In genomic region chr12:2688381-2688881, GRCh38 we compare ENCODE assay signal across 1 cellular context.
TF ChIP-seq lines count a peak whose summit lies in the region.

No MANE protein-coding gene starts in this region.

TF ChIP-seq in GM23338, 12 proteins besides CTCF, POLR2A, EP300 and RAD21 (continued from another document):
- TF ChIP-seq, protein P1, sequence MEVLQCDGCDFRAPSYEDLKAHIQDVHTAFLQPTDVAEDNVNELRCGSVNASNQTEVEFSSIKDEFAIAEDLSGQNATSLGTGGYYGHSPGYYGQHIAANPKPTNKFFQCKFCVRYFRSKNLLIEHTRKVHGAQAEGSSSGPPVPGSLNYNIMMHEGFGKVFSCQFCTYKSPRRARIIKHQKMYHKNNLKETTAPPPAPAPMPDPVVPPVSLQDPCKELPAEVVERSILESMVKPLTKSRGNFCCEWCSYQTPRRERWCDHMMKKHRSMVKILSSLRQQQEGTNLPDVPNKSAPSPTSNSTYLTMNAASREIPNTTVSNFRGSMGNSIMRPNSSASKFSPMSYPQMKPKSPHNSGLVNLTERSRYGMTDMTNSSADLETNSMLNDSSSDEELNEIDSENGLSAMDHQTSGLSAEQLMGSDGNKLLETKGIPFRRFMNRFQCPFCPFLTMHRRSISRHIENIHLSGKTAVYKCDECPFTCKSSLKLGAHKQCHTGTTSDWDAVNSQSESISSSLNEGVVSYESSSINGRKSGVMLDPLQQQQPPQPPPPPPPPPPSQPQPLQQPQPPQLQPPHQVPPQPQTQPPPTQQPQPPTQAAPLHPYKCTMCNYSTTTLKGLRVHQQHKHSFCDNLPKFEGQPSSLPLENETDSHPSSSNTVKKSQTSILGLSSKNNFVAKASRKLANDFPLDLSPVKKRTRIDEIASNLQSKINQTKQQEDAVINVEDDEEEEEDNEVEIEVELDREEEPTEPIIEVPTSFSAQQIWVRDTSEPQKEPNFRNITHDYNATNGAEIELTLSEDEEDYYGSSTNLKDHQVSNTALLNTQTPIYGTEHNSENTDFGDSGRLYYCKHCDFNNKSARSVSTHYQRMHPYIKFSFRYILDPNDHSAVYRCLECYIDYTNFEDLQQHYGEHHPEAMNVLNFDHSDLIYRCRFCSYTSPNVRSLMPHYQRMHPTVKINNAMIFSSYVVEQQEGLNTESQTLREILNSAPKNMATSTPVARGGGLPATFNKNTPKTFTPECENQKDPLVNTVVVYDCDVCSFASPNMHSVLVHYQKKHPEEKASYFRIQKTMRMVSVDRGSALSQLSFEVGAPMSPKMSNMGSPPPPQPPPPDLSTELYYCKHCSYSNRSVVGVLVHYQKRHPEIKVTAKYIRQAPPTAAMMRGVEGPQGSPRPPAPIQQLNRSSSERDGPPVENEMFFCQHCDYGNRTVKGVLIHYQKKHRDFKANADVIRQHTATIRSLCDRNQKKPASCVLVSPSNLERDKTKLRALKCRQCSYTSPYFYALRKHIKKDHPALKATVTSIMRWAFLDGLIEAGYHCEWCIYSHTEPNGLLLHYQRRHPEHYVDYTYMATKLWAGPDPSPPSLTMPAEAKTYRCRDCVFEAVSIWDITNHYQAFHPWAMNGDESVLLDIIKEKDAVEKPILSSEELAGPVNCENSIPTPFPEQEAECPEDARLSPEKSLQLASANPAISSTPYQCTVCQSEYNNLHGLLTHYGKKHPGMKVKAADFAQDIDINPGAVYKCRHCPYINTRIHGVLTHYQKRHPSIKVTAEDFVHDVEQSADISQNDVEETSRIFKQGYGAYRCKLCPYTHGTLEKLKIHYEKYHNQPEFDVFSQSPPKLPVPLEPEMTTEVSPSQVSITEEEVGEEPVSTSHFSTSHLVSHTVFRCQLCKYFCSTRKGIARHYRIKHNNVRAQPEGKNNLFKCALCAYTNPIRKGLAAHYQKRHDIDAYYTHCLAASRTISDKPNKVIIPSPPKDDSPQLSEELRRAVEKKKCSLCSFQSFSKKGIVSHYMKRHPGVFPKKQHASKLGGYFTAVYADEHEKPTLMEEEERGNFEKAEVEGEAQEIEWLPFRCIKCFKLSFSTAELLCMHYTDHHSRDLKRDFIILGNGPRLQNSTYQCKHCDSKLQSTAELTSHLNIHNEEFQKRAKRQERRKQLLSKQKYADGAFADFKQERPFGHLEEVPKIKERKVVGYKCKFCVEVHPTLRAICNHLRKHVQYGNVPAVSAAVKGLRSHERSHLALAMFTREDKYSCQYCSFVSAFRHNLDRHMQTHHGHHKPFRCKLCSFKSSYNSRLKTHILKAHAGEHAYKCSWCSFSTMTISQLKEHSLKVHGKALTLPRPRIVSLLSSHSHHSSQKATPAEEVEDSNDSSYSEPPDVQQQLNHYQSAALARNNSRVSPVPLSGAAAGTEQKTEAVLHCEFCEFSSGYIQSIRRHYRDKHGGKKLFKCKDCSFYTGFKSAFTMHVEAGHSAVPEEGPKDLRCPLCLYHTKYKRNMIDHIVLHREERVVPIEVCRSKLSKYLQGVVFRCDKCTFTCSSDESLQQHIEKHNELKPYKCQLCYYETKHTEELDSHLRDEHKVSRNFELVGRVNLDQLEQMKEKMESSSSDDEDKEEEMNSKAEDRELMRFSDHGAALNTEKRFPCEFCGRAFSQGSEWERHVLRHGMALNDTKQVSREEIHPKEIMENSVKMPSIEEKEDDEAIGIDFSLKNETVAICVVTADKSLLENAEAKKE (CRISPR knock-in tag; IDR thresholded peaks at IDR 0.05) = no peak
